14 cellular contexts compared by ENCODE assay signal in genomic region chr3:113221703-113222257, GRCh38. TPM values are rescaled to one million over a fixed set of nuclear protein-coding genes. Genes with fewer than 3 reads are reported as not detected.
"Had no signal": no experiment of that assay in that cellular context is flagged by ENCODE, and none has a peak within 500 bp of the region (broad histone marks: within the 10 kb centered on the region; RNA-seq: fewer than 3 reads in every experiment).

No MANE protein-coding gene starts in this region.

- H3K36me3 Mint-ChIP-seq: activated naive CD8-positive, alpha-beta T cell; stimulated activated memory B cell treated with anti-CD40 and anti-IgM and Interleukin-4, amounts not matched to agents 10 μg/mL and 1 μg/mL and 100 μg/mL, for 72 hours had no signal

- H3K27ac Mint-ChIP-seq: activated naive CD8-positive, alpha-beta T cell; stimulated activated memory B cell treated with anti-CD40 and anti-IgM and Interleukin-4, amounts not matched to agents 10 μg/mL and 1 μg/mL and 100 μg/mL, for 72 hours had no signal

- H3K4me3 Mint-ChIP-seq: activated naive CD8-positive, alpha-beta T cell; stimulated activated memory B cell treated with anti-CD40 and anti-IgM and Interleukin-4, amounts not matched to agents 10 μg/mL and 1 μg/mL and 100 μg/mL, for 72 hours; T-helper 2 cell treated with Interferon-gamma antibody and Interleukin-4, amounts not matched to agents 5 μg/mL and 100 μg/mL, for 36 hours had no signal

- H3K36me3 ChIP-seq: SJSA1, upper lobe of left lung had no signal

- DNase-seq: activated CD4-positive, alpha-beta T cell treated with anti-CD3 and anti-CD28 coated beads, Interleukin-2, amount 50 U/mL, for 4 hours; activated CD4-positive, CD25-positive, alpha-beta regulatory T cell treated with anti-CD3 and anti-CD28 coated beads, Interleukin-2, amount 50 U/mL, for 72 hours; activated gamma-delta T cell; activated T-cell treated with anti-CD3 and anti-CD28 coated beads, Interleukin-2, amount 50 U/mL, for 48 hours; hypothalamus; right cardiac atrium; substantia nigra; SW 1271; upper lobe of left lung had no signal

- H3K27ac ChIP-seq: SJSA1, upper lobe of left lung had no signal

- H3K9me3 Mint-ChIP-seq: stimulated activated memory B cell treated with anti-CD40 and anti-IgM and Interleukin-4, amounts not matched to agents 10 μg/mL and 1 μg/mL and 100 μg/mL, for 72 hours; T-helper 2 cell treated with Interferon-gamma antibody and Interleukin-4, amounts not matched to agents 5 μg/mL and 100 μg/mL, for 36 hours had no signal

- H3K27me3 ChIP-seq: SJSA1, upper lobe of left lung had no signal

- H3K9me3 ChIP-seq: SJSA1, upper lobe of left lung had no signal

- H3K4me3 ChIP-seq: SJSA1, upper lobe of left lung had no signal

- H3K27me3 Mint-ChIP-seq: activated naive CD8-positive, alpha-beta T cell had no signal

- H3K4me1 ChIP-seq: SJSA1 had no signal

- ATAC-seq: stimulated activated memory B cell treated with anti-CD40 and anti-IgM and Interleukin-4, amounts not matched to agents 10 μg/mL and 1 μg/mL and 100 μg/mL, for 72 hours had no signal

RNA-seq across cellular contexts. Expression of gene BOC, which starts 10.4 kb away (rescaled TPM):
- total RNA-seq: lung microvascular endothelial cell had no signal
